Comparison of ENCODE assay signal across 11 cellular contexts in genomic region chr9:69931340-69931739, GRCh38.
DNase-seq lines count a peak whose midpoint lies in the region; ATAC-seq and TF ChIP-seq lines count a peak whose summit lies in the region.
"Had no signal": no experiment of that assay in that cellular context is flagged by ENCODE, and none has a peak within 500 bp of the region (broad histone marks: within the 10 kb centered on the region; RNA-seq: fewer than 3 reads in every experiment).

No MANE protein-coding gene starts in this region.

- no peak overlapping the region for H3K9ac ChIP-seq in MM.1S (ENCODE audit: low read length)
- no peak overlapping the region for H3K9ac ChIP-seq in mesendoderm (ENCODE audit: low read length)

- H3K27ac Mint-ChIP-seq in brain = no peak overlapping the region

- H2AK5ac ChIP-seq in mesendoderm (ENCODE audit: low read length) = no peak overlapping the region

- H3K9me2 ChIP-seq in MM.1S (replicated peaks; ENCODE audit: insufficient read depth, low read length) = no peaks in the 10 kb centered on the region

- no peak overlapping the region for H2BK120ac ChIP-seq in mesendoderm (ENCODE audit: low read depth, low read length)

- peaks cover 3% of the 10 kb centered on the region for H3K27me3 Mint-ChIP-seq in brain

- H3K4me1 Mint-ChIP-seq in brain = no peaks in the 10 kb centered on the region

- no peaks in the 10 kb centered on the region for H3F3A ChIP-seq in MM.1S (ENCODE audit: insufficient read depth, low read length)

- TF ChIP-seq CTCF in MM.1S (IDR thresholded peaks at IDR 0.05; ENCODE audit: low read length) (peak; percentile 31; the same call in 1 of the 2 replicates), brain (conservative IDR thresholded peaks at IDR 0.05) (peak; percentile 30 to 41), heart left ventricle (IDR thresholded peaks at IDR 0.05) (no peak), GM20000 (IDR thresholded peaks at IDR 0.05; ENCODE audit: extremely low read depth, missing control alignments) (no peak)

- no peak overlapping the region for H3K23ac ChIP-seq in mesendoderm (ENCODE audit: low read length)

- no peak overlapping the region for H3K56ac ChIP-seq in mesendoderm (ENCODE audit: low read length)

- H3K27ac ChIP-seq in MM.1S (ENCODE audit: low read length) (no peak overlapping the region), mesendoderm (ENCODE audit: low read depth, low read length) (no peak overlapping the region), heart left ventricle (no peak overlapping the region)
- H3K27ac ChIP-seq: ovary had no signal

- no peak overlapping the region for H3K4me3 ChIP-seq in MM.1S (ENCODE audit: low read length)
- H3K4me3 ChIP-seq in mesendoderm (ENCODE audit: low read length) = no peak overlapping the region
- no peak overlapping the region for H3K4me3 ChIP-seq in heart left ventricle
- H3K4me3 ChIP-seq: ovary had no signal

- H3K9me3 ChIP-seq in MM.1S (replicated peaks; ENCODE audit: insufficient read depth, low read length) (no peaks in the 10 kb centered on the region), heart left ventricle (peaks cover 0 to 23% (median 13%) of the 10 kb centered on the region in 12 donors)
- H3K9me3 ChIP-seq: ovary had no signal

- no peak overlapping the region for H3K4ac ChIP-seq in mesendoderm (ENCODE audit: low read depth, low read length)

- intact Hi-C loops in heart left ventricle (cut with DNase I) = no loop called here

- H3K4me1 ChIP-seq in MM.1S (ENCODE audit: low read length) = no peaks in the 10 kb centered on the region
- no peaks in the 10 kb centered on the region for H3K4me1 ChIP-seq in mesendoderm (ENCODE audit: control insufficient read depth, low read depth, low read length)
- no peaks in the 10 kb centered on the region for H3K4me1 ChIP-seq in heart left ventricle

- H3K79me2 ChIP-seq in MM.1S (ENCODE audit: low read length) (no peaks in the 10 kb centered on the region), mesendoderm (ENCODE audit: control insufficient read depth, insufficient read depth, low read length) (no peaks in the 10 kb centered on the region)

- no peaks in the 10 kb centered on the region for H3K79me1 ChIP-seq in mesendoderm (ENCODE audit: low read length)

- no peak overlapping the region for H2AFZ ChIP-seq in MM.1S (ENCODE audit: low read length)

- no peaks in the 10 kb centered on the region for H4K20me1 ChIP-seq in MM.1S (ENCODE audit: insufficient read depth, low read length)

- no peaks in the 10 kb centered on the region for H3K27me3 ChIP-seq in MM.1S (replicated peaks; ENCODE audit: insufficient read depth, low read length)
- H3K27me3 ChIP-seq in mesendoderm (ENCODE audit: insufficient read depth, low read length, poor library complexity) = no peaks in the 10 kb centered on the region
- no peaks in the 10 kb centered on the region for H3K27me3 ChIP-seq in heart left ventricle
- H3K27me3 ChIP-seq: ovary had no signal

- H2BK15ac ChIP-seq in mesendoderm (replicated peaks; ENCODE audit: low read depth) = no peak overlapping the region

- H3K36me3 Mint-ChIP-seq in brain = no peaks in the 10 kb centered on the region

- H4K8ac ChIP-seq in mesendoderm (ENCODE audit: low read depth, low read length) = no peak overlapping the region

- H3K4me3 Mint-ChIP-seq in brain = no peak overlapping the region

- no peak for TF ChIP-seq POLR2A in heart left ventricle (IDR thresholded peaks at IDR 0.05)

- peaks cover 14 to 33% (median 31%) of the 10 kb centered on the region in 5 experiments for H3K9me3 Mint-ChIP-seq in brain

- DNase-seq in EH (ENCODE audit: low read depth) (peak; percentile 26), MM.1S (no peak), mesendoderm (peak; percentile 47), heart left ventricle (no peak), GM20000 (ENCODE audit: low spot score) (no peak), RPMI8226 (no peak)
- DNase-seq: activated CD8-positive, alpha-beta memory T cell treated with anti-CD3 and anti-CD28 coated beads, Interleukin-2, amount 50 U/mL, for 4 hours; NCI-H1436 treated with DMSO at 0.1 percent for 48 hours; ovary had no signal

- no peak for ATAC-seq in GM18858 (IDR thresholded peaks at IDR 0.05; ENCODE audit: unreplicated experiment)
- no peak for ATAC-seq in heart left ventricle

- no peak overlapping the region for H3K4me2 ChIP-seq in MM.1S (ENCODE audit: low read depth, low read length)
- H3K4me2 ChIP-seq in mesendoderm (ENCODE audit: low read length) = no peak overlapping the region

- WGBS in mesendoderm (ENCODE audit: extremely low coverage, insufficient coverage, low lambda C conversion rate) = no CpG with 5 or more reads among the region's 3 CpGs
- 72 to 82% (median 75%) methylated on average over 3 of the region's 3 CpGs for WGBS in heart left ventricle, 4 donors

- no peak overlapping the region for H3K18ac ChIP-seq in mesendoderm (ENCODE audit: low read length)

- no peak overlapping the region for H4K5ac ChIP-seq in mesendoderm (ENCODE audit: low read length)

- H3K36me3 ChIP-seq in MM.1S (replicated peaks; ENCODE audit: insufficient read depth, low read length) (no peaks in the 10 kb centered on the region), mesendoderm (ENCODE audit: control insufficient read depth, insufficient read depth, low read length) (no peaks in the 10 kb centered on the region), heart left ventricle (no peaks in the 10 kb centered on the region)
- H3K36me3 ChIP-seq: ovary had no signal

- no peak overlapping the region for H2BK5ac ChIP-seq in mesendoderm (ENCODE audit: low read length)

Comparison
In these comparisons a context has a peak if more than half of its experiments do, and no peak if none do; other contexts are left out.
1. DNase-seq: peak in EH (single experiment) and mesendoderm (single experiment); none in MM.1S (single experiment), heart left ventricle (0 of 5), GM20000 (single experiment) and RPMI8226 (single experiment).
2. CTCF ChIP-seq: peak in MM.1S (single experiment) and brain (2 of 2); none in heart left ventricle (0 of 12) and GM20000 (single experiment).